ENCODE assay signal across 23 cellular contexts in the genomic region with DNA sequence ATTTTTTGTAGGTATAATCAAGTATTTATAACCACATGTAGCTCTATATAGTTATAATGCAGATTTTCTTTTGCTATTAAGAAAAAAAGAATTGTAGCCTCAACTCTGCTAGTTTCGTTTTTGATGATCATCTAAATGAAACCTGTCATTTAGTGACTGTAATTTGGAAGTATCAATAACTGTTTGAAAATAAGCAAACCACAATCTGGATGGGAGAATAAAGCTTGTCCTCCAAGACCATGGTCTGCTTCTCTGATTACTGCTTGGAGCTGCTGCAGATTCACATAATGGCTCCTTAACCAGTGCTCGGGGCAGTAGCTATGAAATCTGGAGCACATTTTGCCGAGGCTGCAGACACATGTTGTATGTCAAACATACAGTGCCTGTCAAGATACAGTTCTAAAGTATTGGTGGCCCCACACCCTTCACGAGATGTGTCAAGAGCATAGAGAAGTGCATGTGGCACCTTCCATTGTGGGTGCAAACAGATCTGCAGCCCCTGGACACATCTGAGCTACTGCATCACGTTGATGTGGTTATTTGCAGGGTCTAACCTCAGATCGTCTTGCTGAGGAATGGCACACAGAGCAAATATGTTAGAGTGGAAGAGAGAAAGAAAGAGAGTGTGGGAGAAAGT.
DNase-seq lines count a peak whose midpoint lies in the region; ATAC-seq, FAIRE-seq and TF ChIP-seq lines count a peak whose summit lies in the region.
"Had no signal": no experiment of that assay in that cellular context is flagged by ENCODE, and none has a peak within 500 bp of the region (broad histone marks: within the 10 kb centered on the region; RNA-seq: fewer than 3 reads in every experiment).

No MANE protein-coding gene starts in this region.

- TF ChIP-seq CTCF in pancreas (IDR thresholded peaks at IDR 0.05) (no peak), suprapubic skin (IDR thresholded peaks at IDR 0.05) (no peak)

- no peak overlapping the region for H2BK5ac ChIP-seq in trophoblast cell (ENCODE audit: low read depth, low read length, poor library complexity)

- peak; percentile 39 for ATAC-seq in activated CD8-positive, alpha-beta memory T cell treated with anti-CD3 and anti-CD28 coated beads, Interleukin-2, amount 10 ng/mL, durations not matched to agents 7 days and 5 days
- ATAC-seq in T-helper 17 cell = no peak
- ATAC-seq in effector memory CD8-positive, alpha-beta T cell (replicated peaks) = peak; percentile 96
- ATAC-seq in pancreas = no peak
- ATAC-seq: GM12878, HepG2 had no signal

- H3K4me1 ChIP-seq in trophoblast cell (ENCODE audit: control insufficient read depth in 1 of 2, insufficient read depth in 2 of 2, low read length in 2 of 2) (no peaks in the 10 kb centered on the region), pancreas (no peaks in the 10 kb centered on the region), suprapubic skin (no peaks in the 10 kb centered on the region)

- H2BK12ac ChIP-seq in trophoblast cell (ENCODE audit: low read length) = no peak overlapping the region

- no CpG with 5 or more reads among the region's 6 CpGs for WGBS in trophoblast cell (ENCODE audit: extremely low coverage, insufficient coverage, insufficient read length)
- WGBS in pancreas, 2 donors = 68 to 76% methylated on average over 6 of the region's 6 CpGs
- 87% methylated on average over 6 of the region's 6 CpGs for WGBS in suprapubic skin

- no peak overlapping the region for H2AFZ ChIP-seq in trophoblast cell (ENCODE audit: insufficient read depth, low read length, poor library complexity)

- intact Hi-C loops in pancreas (cut with DNase I) = no loop called here
- intact Hi-C loops in activated T-helper 2 cell treated with anti-CD3 and anti-CD28 coated beads, Interferon-gamma antibody, Interleukin-2, Interleukin-4, amounts not matched to agents 10 μg/mL and 5 μg/mL and 100 μg/mL, durations not matched to agents 14 hours and 24 hours and 36 hours (cut with micrococcal nuclease) = no loop called here

- H3K27me3 ChIP-seq in trophoblast cell (ENCODE audit: insufficient read depth, low read length) = no peaks in the 10 kb centered on the region
- H3K27me3 ChIP-seq in pancreas = no peaks in the 10 kb centered on the region
- no peaks in the 10 kb centered on the region for H3K27me3 ChIP-seq in suprapubic skin

- no peak overlapping the region for H3K4me2 ChIP-seq in trophoblast cell (ENCODE audit: low read length)

- H3K36me3 ChIP-seq in trophoblast cell (ENCODE audit: control insufficient read depth in 1 of 2, insufficient read depth in 2 of 2, low read length in 2 of 2) (no peaks in the 10 kb centered on the region), pancreas (no peaks in the 10 kb centered on the region), suprapubic skin (no peaks in the 10 kb centered on the region)

- no peak overlapping the region for H2AK5ac ChIP-seq in trophoblast cell (ENCODE audit: low read length)

- no peak overlapping the region for H3K14ac ChIP-seq in trophoblast cell (ENCODE audit: low read length)

- H3K18ac ChIP-seq in trophoblast cell (ENCODE audit: low read length) = no peak overlapping the region

- H3K9me3 Mint-ChIP-seq in activated CD8-positive, alpha-beta memory T cell treated with anti-CD3 and anti-CD28 coated beads, Interleukin-2, amount 10 ng/mL, durations not matched to agents 7 days and 5 days (ENCODE audit: low read depth) = no peaks in the 10 kb centered on the region
- H3K9me3 Mint-ChIP-seq in effector memory CD8-positive, alpha-beta T cell = no peaks in the 10 kb centered on the region
- H3K9me3 Mint-ChIP-seq in activated T-helper 2 cell treated with anti-CD3 and anti-CD28 coated beads, Interferon-gamma antibody, Interleukin-2, Interleukin-4, amounts not matched to agents 10 μg/mL and 5 μg/mL and 100 μg/mL, durations not matched to agents 14 hours and 24 hours and 36 hours = peaks cover 7% of the 10 kb centered on the region
- H3K9me3 Mint-ChIP-seq: CD14-positive monocyte had no signal

- H3K27me3 Mint-ChIP-seq in activated CD8-positive, alpha-beta memory T cell treated with anti-CD3 and anti-CD28 coated beads, Interleukin-2, amount 10 ng/mL, durations not matched to agents 7 days and 5 days = no peaks in the 10 kb centered on the region
- no peaks in the 10 kb centered on the region for H3K27me3 Mint-ChIP-seq in T-helper 17 cell
- H3K27me3 Mint-ChIP-seq in effector memory CD8-positive, alpha-beta T cell = no peaks in the 10 kb centered on the region
- no peaks in the 10 kb centered on the region for H3K27me3 Mint-ChIP-seq in activated T-helper 2 cell treated with anti-CD3 and anti-CD28 coated beads, Interferon-gamma antibody, Interleukin-2, Interleukin-4, amounts not matched to agents 10 μg/mL and 5 μg/mL and 100 μg/mL, durations not matched to agents 14 hours and 24 hours and 36 hours (ENCODE audit: low read depth)

- FAIRE-seq in pancreas (lab: Jason Lieb, UNC) = no peak
- FAIRE-seq: GM12878, GM19239, HepG2 had no signal

- TF ChIP-seq EP300 in suprapubic skin (IDR thresholded peaks at IDR 0.05) = no peak

- H4K91ac ChIP-seq in trophoblast cell (ENCODE audit: low read depth, low read length) = no peak overlapping the region

- no peaks in the 10 kb centered on the region for H3K79me2 ChIP-seq in trophoblast cell (ENCODE audit: control insufficient read depth, insufficient read depth, low read length, poor library complexity)

- H3K4me3 Mint-ChIP-seq in activated CD8-positive, alpha-beta memory T cell treated with anti-CD3 and anti-CD28 coated beads, Interleukin-2, amount 10 ng/mL, durations not matched to agents 7 days and 5 days = peak overlapping the region; percentile 54
- H3K4me3 Mint-ChIP-seq in T-helper 17 cell = peak overlapping the region; percentile 52
- peak overlapping the region; percentile 24 to 60 for H3K4me3 Mint-ChIP-seq in effector memory CD8-positive, alpha-beta T cell
- H3K4me3 Mint-ChIP-seq in activated T-helper 2 cell treated with anti-CD3 and anti-CD28 coated beads, Interferon-gamma antibody, Interleukin-2, Interleukin-4, amounts not matched to agents 10 μg/mL and 5 μg/mL and 100 μg/mL, durations not matched to agents 14 hours and 24 hours and 36 hours (ENCODE audit: low read depth) = no peak overlapping the region
- H3K4me3 Mint-ChIP-seq: CD14-positive monocyte had no signal

- DNase-seq in activated CD8-positive, alpha-beta memory T cell treated with anti-CD3 and anti-CD28 coated beads, Interleukin-2, amount 10 ng/mL, durations not matched to agents 7 days and 5 days = no peak
- no peak for DNase-seq in activated CD8-positive, alpha-beta memory T cell treated with anti-CD3 and anti-CD28 coated beads, Interleukin-2, amount 50 U/mL, for 48 hours
- DNase-seq in T-helper 17 cell (no peak), trophoblast cell (no peak), pancreas (no peak), suprapubic skin (ENCODE audit: low spot score in 2 of 2) (no peak)
- peak in 2 of 3 experiments; percentile 6 to 19 for DNase-seq in effector memory CD8-positive, alpha-beta T cell
- DNase-seq in activated T-helper 2 cell treated with anti-CD3 and anti-CD28 coated beads, Interferon-gamma antibody, Interleukin-2, Interleukin-4, amounts not matched to agents 10 μg/mL and 5 μg/mL and 100 μg/mL, durations not matched to agents 14 hours and 24 hours and 36 hours (ENCODE audit: low spot score) = no peak
- DNase-seq: 8988T, DMS53, EL, GOT3, KG1, NCI-H187, NCI-H2107, NCI-H2227 treated with DMSO at 0.1 percent for 48 hours, NCI-H510A treated with DMSO at 0.1 percent for 48 hours, OCI-M1, SHP77 treated with DMSO at 0.1 percent for 48 hours had no signal

- CTCF ChIA-PET in activated CD8-positive, alpha-beta memory T cell treated with anti-CD3 and anti-CD28 coated beads, Interleukin-2, amount 10 ng/mL, durations not matched to agents 7 days and 5 days (lab: Charles Lee) = interaction anchor here (1.1 to 2.0 kb wide), 2 partner anchors 27 to 290 kb away, joined by 3 to 5 read pairs; no protein-coding TSS in a partner anchor

- H3K4me1 Mint-ChIP-seq in activated CD8-positive, alpha-beta memory T cell treated with anti-CD3 and anti-CD28 coated beads, Interleukin-2, amount 10 ng/mL, durations not matched to agents 7 days and 5 days = peaks cover 15% of the 10 kb centered on the region
- peaks cover 8% of the 10 kb centered on the region for H3K4me1 Mint-ChIP-seq in T-helper 17 cell
- peaks cover 8 to 12% of the 10 kb centered on the region in 2 donors for H3K4me1 Mint-ChIP-seq in effector memory CD8-positive, alpha-beta T cell (ENCODE audit: low read depth in 2 of 2)
- H3K4me1 Mint-ChIP-seq in activated T-helper 2 cell treated with anti-CD3 and anti-CD28 coated beads, Interferon-gamma antibody, Interleukin-2, Interleukin-4, amounts not matched to agents 10 μg/mL and 5 μg/mL and 100 μg/mL, durations not matched to agents 14 hours and 24 hours and 36 hours (ENCODE audit: low read depth) = peaks cover 30% of the 10 kb centered on the region

- no peak overlapping the region for H2BK120ac ChIP-seq in trophoblast cell (ENCODE audit: insufficient read depth, low read length, poor library complexity)

- no peak overlapping the region for H3K4ac ChIP-seq in trophoblast cell (ENCODE audit: low read depth, low read length)

- no peak overlapping the region for H3K9ac ChIP-seq in trophoblast cell (ENCODE audit: low read length)

- no peak overlapping the region for H4K12ac ChIP-seq in trophoblast cell (ENCODE audit: low read depth, low read length)

- peaks cover 4% of the 10 kb centered on the region for H3K36me3 Mint-ChIP-seq in activated CD8-positive, alpha-beta memory T cell treated with anti-CD3 and anti-CD28 coated beads, Interleukin-2, amount 10 ng/mL, durations not matched to agents 7 days and 5 days
- no peaks in the 10 kb centered on the region for H3K36me3 Mint-ChIP-seq in T-helper 17 cell (ENCODE audit: low read depth)
- no peaks in the 10 kb centered on the region for H3K36me3 Mint-ChIP-seq in effector memory CD8-positive, alpha-beta T cell (ENCODE audit: insufficient read depth)
- H3K36me3 Mint-ChIP-seq in activated T-helper 2 cell treated with anti-CD3 and anti-CD28 coated beads, Interferon-gamma antibody, Interleukin-2, Interleukin-4, amounts not matched to agents 10 μg/mL and 5 μg/mL and 100 μg/mL, durations not matched to agents 14 hours and 24 hours and 36 hours (ENCODE audit: low read depth) = peaks cover 13% of the 10 kb centered on the region
- H3K36me3 Mint-ChIP-seq: CD14-positive monocyte had no signal

- H3K79me1 ChIP-seq in trophoblast cell (ENCODE audit: low read length) = no peaks in the 10 kb centered on the region

- H3K27ac Mint-ChIP-seq in activated CD8-positive, alpha-beta memory T cell treated with anti-CD3 and anti-CD28 coated beads, Interleukin-2, amount 10 ng/mL, durations not matched to agents 7 days and 5 days = peak overlapping the region; percentile 65
- H3K27ac Mint-ChIP-seq in T-helper 17 cell = peak overlapping the region; percentile 0
- H3K27ac Mint-ChIP-seq in effector memory CD8-positive, alpha-beta T cell = peak overlapping the region in 1 of 2 donors; percentile 7
- H3K27ac Mint-ChIP-seq in activated T-helper 2 cell treated with anti-CD3 and anti-CD28 coated beads, Interferon-gamma antibody, Interleukin-2, Interleukin-4, amounts not matched to agents 10 μg/mL and 5 μg/mL and 100 μg/mL, durations not matched to agents 14 hours and 24 hours and 36 hours = no peak overlapping the region
- H3K27ac Mint-ChIP-seq: CD14-positive monocyte had no signal

- TF ChIP-seq POLR2A in suprapubic skin (IDR thresholded peaks at IDR 0.05) = no peak

- H3K27ac ChIP-seq in trophoblast cell (ENCODE audit: low read depth, low read length) = no peak overlapping the region
- no peak overlapping the region for H3K27ac ChIP-seq in pancreas
- no peak overlapping the region for H3K27ac ChIP-seq in suprapubic skin

- no peak overlapping the region for H4K8ac ChIP-seq in trophoblast cell (ENCODE audit: low read depth, low read length)

- no peaks in the 10 kb centered on the region for H3K9me3 ChIP-seq in T-helper 17 cell (ENCODE audit: control insufficient read depth, low read length, poor library complexity, severe bottlenecking)
- H3K9me3 ChIP-seq in trophoblast cell (ENCODE audit: insufficient read depth, low read depth, low read length) = no peaks in the 10 kb centered on the region
- H3K9me3 ChIP-seq in pancreas = no peaks in the 10 kb centered on the region
- H3K9me3 ChIP-seq in suprapubic skin = no peaks in the 10 kb centered on the region

- H3K4me3 ChIP-seq in trophoblast cell (ENCODE audit: low read depth, low read length) = no peak overlapping the region
- no peak overlapping the region for H3K4me3 ChIP-seq in pancreas
- no peak overlapping the region for H3K4me3 ChIP-seq in suprapubic skin
- H3K4me3 ChIP-seq: GM12878 had no signal

- H3K23ac ChIP-seq in trophoblast cell (ENCODE audit: low read length) = peak overlapping the region; percentile 21

Comparison
In these comparisons a context has a peak if more than half of its experiments do, and no peak if none do; other contexts are left out.
1. ATAC-seq: peak in activated CD8-positive, alpha-beta memory T cell treated with anti-CD3 and anti-CD28 coated beads, Interleukin-2, amount 10 ng/mL, durations not matched to agents 7 days and 5 days (single experiment) and effector memory CD8-positive, alpha-beta T cell (single experiment); none in T-helper 17 cell (single experiment) and pancreas (0 of 4).
2. DNase-seq: peak in effector memory CD8-positive, alpha-beta T cell (2 of 3); none in activated CD8-positive, alpha-beta memory T cell treated with anti-CD3 and anti-CD28 coated beads, Interleukin-2, amount 10 ng/mL, durations not matched to agents 7 days and 5 days (single experiment), activated CD8-positive, alpha-beta memory T cell treated with anti-CD3 and anti-CD28 coated beads, Interleukin-2, amount 50 U/mL, for 48 hours (single experiment), T-helper 17 cell (0 of 3), trophoblast cell (0 of 2), pancreas (0 of 6), activated T-helper 2 cell treated with anti-CD3 and anti-CD28 coated beads, Interferon-gamma antibody, Interleukin-2, Interleukin-4, amounts not matched to agents 10 μg/mL and 5 μg/mL and 100 μg/mL, durations not matched to agents 14 hours and 24 hours and 36 hours (single experiment) and suprapubic skin (0 of 2).